In the genomic region with DNA sequence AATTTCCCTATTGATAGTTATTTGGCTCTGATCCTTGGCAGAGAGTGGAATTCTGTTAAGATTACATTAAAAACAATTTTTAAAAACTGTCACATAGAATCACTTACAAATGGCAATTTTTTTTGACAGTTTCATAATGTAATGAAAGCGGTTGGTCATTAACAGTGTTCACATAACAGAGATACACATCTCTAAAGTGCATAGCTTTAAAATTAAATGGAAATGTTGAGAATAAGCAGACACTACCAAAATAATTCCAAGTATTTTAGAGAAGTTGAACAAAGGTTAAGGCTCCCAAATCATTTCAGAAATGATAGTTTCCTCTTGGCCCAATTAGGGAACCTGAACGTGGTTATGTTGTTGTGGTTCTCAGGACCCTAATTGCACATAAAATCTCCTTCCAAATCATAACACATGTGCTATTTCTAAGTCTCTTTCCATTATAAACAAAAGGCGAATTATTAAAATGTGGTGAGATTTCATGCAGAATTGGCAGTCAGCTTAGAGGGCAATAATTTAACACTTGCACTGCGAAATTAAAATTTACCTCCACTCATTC, we compare ENCODE assay signal across 18 cellular contexts.
DNase-seq lines count a peak whose midpoint lies in the region; ATAC-seq and TF ChIP-seq lines count a peak whose summit lies in the region.
"Had no signal": no experiment of that assay in that cellular context is flagged by ENCODE, and none has a peak within 500 bp of the region (broad histone marks: within the 10 kb centered on the region; RNA-seq: fewer than 3 reads in every experiment).

No MANE protein-coding gene starts in this region.

- no peaks in the 10 kb centered on the region for H3K36me3 Mint-ChIP-seq in nephron progenitor cell (ENCODE audit: low read depth)

- no peak for TF ChIP-seq POLR2A in breast epithelium (IDR thresholded peaks at IDR 0.05)
- TF ChIP-seq POLR2A in GM18505 (IDR thresholded peaks at IDR 0.05; ENCODE audit: borderline replicate concordance, extremely low read depth, insufficient read depth, insufficient read length) = no peak

- H3K9me3 ChIP-seq in SJSA1 (replicated peaks) = no peaks in the 10 kb centered on the region
- no peaks in the 10 kb centered on the region for H3K9me3 ChIP-seq in breast epithelium
- H3K9me3 ChIP-seq: BLaER1 treated with 17β-estradiol and CSF1 and Interleukin-3, amounts not matched to agents 10 nM and 100 nM had no signal

- no peak for TF ChIP-seq CTCF in breast epithelium (IDR thresholded peaks at IDR 0.05)
- TF ChIP-seq CTCF in nephron progenitor cell (IDR thresholded peaks at IDR 0.05) = no peak

- H3K27ac Mint-ChIP-seq in nephron progenitor cell = peak overlapping the region; percentile 69

- H3K27ac ChIP-seq in SJSA1 (peak overlapping the region; percentile 98), breast epithelium (peak overlapping the region; percentile 14 to 31)
- H3K27ac ChIP-seq: BLaER1 treated with 17β-estradiol and CSF1 and Interleukin-3, amounts not matched to agents 10 nM and 100 nM had no signal

- intact Hi-C loops in breast epithelium (cut with DNase I; ENCODE audit: low total_unique reads) = no loop called here

- H3K4me3 ChIP-seq in SJSA1 (no peak overlapping the region), breast epithelium (no peak overlapping the region)
- H3K4me3 ChIP-seq: BLaER1 treated with 17β-estradiol and CSF1 and Interleukin-3, amounts not matched to agents 10 nM and 100 nM had no signal

- H3K36me3 ChIP-seq in SJSA1 (no peaks in the 10 kb centered on the region), breast epithelium (no peaks in the 10 kb centered on the region)
- H3K36me3 ChIP-seq: BLaER1 treated with 17β-estradiol and CSF1 and Interleukin-3, amounts not matched to agents 10 nM and 100 nM had no signal

- H3K4me1 ChIP-seq in SJSA1 (replicated peaks) = peaks cover 29% of the 10 kb centered on the region
- no peaks in the 10 kb centered on the region for H3K4me1 ChIP-seq in breast epithelium

- no peak for DNase-seq in SJSA1 (ENCODE audit: low read depth in 1 of 2, low spot score in 2 of 2)
- DNase-seq in breast epithelium (ENCODE audit: low spot score in 2 of 2) = no peak
- no peak for DNase-seq in nephron progenitor cell
- DNase-seq in ACHN = no peak
- DNase-seq in activated naive CD4-positive, alpha-beta T cell treated with anti-CD3 and anti-CD28 coated beads, Interleukin-2, amount 50 U/mL, for 16 hours = no peak
- DNase-seq: DMS 273 treated with DMSO at 0.1 percent for 48 hours, EL, H7, KG1, NCI-H1092 treated with DMSO at 0.1 percent for 48 hours, NCI-H187, NCI-H446, NCI-H748 treated with DMSO at 0.1 percent for 48 hours had no signal

- no peak overlapping the region for H3K4me3 Mint-ChIP-seq in nephron progenitor cell

- peaks cover 1% of the 10 kb centered on the region for H3K27me3 Mint-ChIP-seq in nephron progenitor cell (ENCODE audit: low read depth, poor library complexity)

- H3K27me3 ChIP-seq in SJSA1 (replicated peaks) (no peaks in the 10 kb centered on the region), breast epithelium (no peaks in the 10 kb centered on the region)
- H3K27me3 ChIP-seq: BLaER1 treated with 17β-estradiol and CSF1 and Interleukin-3, amounts not matched to agents 10 nM and 100 nM had no signal

- no peaks in the 10 kb centered on the region for H3K9me3 Mint-ChIP-seq in nephron progenitor cell

- H3K4me1 Mint-ChIP-seq in nephron progenitor cell = peaks cover 28% of the 10 kb centered on the region

- ATAC-seq in HG03280 (IDR thresholded peaks at IDR 0.05; ENCODE audit: unreplicated experiment) = no peak
- ATAC-seq in GM18505 (IDR thresholded peaks at IDR 0.05; ENCODE audit: unreplicated experiment) = no peak
- ATAC-seq: Panc1, Right ventricle myocardium inferior had no signal

- in situ Hi-C loops in ACHN (cut with HindIII; ENCODE audit: low pct_ligation_motif_present, low pct_unique_long_range_greater_than_20kb, low sequenced_read_pairs) = no loop called here
